ENCODE assay signal across 1 cellular context in the genomic region with DNA sequence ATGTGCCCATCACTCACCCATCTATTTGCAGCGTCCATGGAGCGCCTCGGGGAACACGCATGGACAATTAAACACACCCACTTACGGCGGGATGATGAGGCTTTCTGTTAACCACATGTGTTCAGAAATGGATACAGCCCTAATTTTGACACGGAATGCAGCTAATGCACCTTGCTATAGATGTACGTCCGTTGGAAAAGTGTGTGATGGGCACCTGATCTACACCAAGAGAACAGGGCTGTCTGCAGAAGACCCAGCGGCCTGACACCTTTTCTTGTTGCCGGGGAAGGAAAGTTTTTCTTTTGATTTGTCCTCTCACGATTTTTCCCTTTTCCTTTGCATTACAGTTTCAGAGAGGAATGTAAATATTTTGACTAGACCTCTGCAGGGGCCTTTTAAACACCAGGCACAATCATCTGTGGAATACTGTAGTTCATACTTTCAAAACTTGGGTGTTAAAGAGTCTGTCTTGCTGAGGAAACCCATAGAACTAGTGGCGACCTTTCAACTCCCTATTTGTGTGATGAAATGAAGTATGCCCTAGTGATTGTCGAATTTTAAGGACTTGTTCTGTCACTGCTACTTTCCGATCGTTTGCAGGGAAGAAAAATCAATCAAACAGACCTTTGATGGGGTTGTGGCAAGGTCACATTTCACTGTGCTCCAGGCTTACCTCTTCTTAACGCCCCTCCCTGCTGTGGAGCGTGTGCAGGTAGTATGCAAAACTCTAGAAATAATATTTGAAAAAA.
TF ChIP-seq lines count a peak whose summit lies in the region.

No MANE protein-coding gene starts in this region.

TF ChIP-seq in WTC11, 78 proteins besides CTCF, POLR2A, EP300 and RAD21 (continued from another document):
- TF ChIP-seq, protein P1, sequence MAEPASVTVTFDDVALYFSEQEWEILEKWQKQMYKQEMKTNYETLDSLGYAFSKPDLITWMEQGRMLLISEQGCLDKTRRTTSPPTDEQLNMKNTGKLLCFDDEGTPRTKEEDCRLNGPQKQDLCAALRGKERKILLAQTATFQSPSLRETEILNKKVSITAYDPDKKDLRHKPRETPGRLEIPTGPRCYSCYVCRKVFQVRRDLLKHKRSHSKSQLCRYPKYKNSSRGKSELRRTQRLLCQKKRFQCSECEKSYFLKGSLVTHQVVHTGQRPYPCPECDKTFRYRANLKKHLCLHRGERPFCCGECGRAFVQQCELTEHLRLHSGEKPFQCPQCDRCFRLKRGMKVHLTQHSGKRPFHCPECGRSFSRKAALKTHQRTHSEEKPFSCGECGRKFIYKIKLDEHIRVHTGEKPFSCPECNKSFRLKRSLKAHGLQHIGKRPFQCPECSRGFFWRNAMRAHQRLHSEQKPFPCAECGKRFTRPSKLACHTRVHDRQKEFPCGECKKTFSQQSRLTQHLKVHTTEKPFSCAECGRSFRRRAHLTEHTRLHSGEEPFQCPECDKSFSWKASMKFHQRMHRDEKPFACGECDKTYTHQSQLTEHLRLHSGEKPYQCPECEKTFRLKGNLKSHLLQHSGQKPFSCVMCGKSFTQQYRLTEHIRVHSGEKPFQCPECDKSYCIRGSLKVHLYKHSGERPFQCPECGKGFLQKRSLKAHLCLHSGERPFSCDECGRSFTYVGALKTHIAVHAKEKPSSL (CRISPR knock-in tag; conservative IDR thresholded peaks at IDR 0.05), result no peak
- TF ChIP-seq MYBL2 (CRISPR knock-in tag; IDR thresholded peaks at IDR 0.05), result no peak
- no peak for TF ChIP-seq ZNF671 (CRISPR knock-in tag; IDR thresholded peaks at IDR 0.05)
- TF ChIP-seq, protein P2, sequence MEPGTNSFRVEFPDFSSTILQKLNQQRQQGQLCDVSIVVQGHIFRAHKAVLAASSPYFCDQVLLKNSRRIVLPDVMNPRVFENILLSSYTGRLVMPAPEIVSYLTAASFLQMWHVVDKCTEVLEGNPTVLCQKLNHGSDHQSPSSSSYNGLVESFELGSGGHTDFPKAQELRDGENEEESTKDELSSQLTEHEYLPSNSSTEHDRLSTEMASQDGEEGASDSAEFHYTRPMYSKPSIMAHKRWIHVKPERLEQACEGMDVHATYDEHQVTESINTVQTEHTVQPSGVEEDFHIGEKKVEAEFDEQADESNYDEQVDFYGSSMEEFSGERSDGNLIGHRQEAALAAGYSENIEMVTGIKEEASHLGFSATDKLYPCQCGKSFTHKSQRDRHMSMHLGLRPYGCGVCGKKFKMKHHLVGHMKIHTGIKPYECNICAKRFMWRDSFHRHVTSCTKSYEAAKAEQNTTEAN (CRISPR knock-in tag; IDR thresholded peaks at IDR 0.05), result no peak
- TF ChIP-seq ZNF232 (CRISPR knock-in tag; IDR thresholded peaks at IDR 0.05), result no peak
- no peak for TF ChIP-seq SMAD4 (CRISPR knock-in tag; IDR thresholded peaks at IDR 0.05)
